1 cellular context compared by ENCODE assay signal in the genomic region with DNA sequence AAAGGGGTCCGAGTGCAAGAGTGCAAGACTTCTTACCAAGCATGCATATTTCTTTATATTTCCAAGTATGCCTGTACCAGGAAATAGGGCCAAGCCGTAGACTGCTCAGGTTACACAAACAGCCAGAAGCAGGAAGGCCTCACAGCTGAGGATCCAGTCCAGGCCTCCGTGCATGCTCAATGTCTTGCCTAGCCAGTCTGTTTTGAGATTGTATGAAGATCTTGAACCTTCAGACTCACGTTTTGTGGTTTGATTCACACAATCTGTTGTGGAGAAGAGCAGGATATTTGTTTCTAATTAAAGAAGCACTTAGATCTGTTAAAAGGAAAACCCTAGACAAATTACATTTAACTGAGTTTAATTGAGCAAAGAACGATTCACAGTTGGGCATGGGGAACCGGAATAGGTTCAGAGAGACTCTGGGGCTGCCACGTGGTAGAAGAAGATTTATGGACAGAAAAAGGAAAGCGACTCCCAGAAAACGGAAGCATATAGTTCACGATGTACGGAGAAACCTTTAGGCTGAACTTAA.
TF ChIP-seq lines count a peak whose summit lies in the region.

No MANE protein-coding gene starts in this region.

TF ChIP-seq in IMR-90, 13 proteins besides CTCF, POLR2A, EP300 and RAD21 (continued from another document):
- TF ChIP-seq FOS (IDR thresholded peaks at IDR 0.05; ENCODE audit: low read depth, low read length), result no peak
